Comparison of ENCODE assay signal across 28 cellular contexts in genomic region chr5:5203441-5203840, GRCh38.
"Had no signal": no experiment of that assay in that cellular context is flagged by ENCODE, and none has a peak within 500 bp of the region (broad histone marks: within the 10 kb centered on the region; RNA-seq: fewer than 3 reads in every experiment).

No MANE protein-coding gene starts in this region.

- H3K27me3 Mint-ChIP-seq: stimulated activated memory B cell treated with anti-CD40 and anti-IgM and Interleukin-4, amounts not matched to agents 10 μg/mL and 1 μg/mL and 100 μg/mL, for 72 hours; type B pancreatic cell had no signal

- H3K4me3 Mint-ChIP-seq: mesothelial cell of epicardium; naive thymus-derived CD8-positive, alpha-beta T cell; nephron progenitor cell; stimulated activated memory B cell treated with anti-CD40 and anti-IgM and Interleukin-4, amounts not matched to agents 10 μg/mL and 1 μg/mL and 100 μg/mL, for 72 hours; type B pancreatic cell had no signal

- DNase-seq: dermis blood vessel endothelial cell; effector memory CD4-positive, alpha-beta T cell; gastrocnemius medialis; heart left ventricle; kidney; left cardiac atrium; left lung; mesenchymal stem cell; mucosa of descending colon; naive thymus-derived CD8-positive, alpha-beta T cell; nephron progenitor cell; nucleus accumbens; pancreas; retina; right lobe of liver; stimulated activated CD4-positive, alpha-beta T cell treated with anti-CD3 and anti-CD28 coated beads, Interleukin-4, amount 100 ng/mL, for 4 hours; stimulated activated naive CD8-positive, alpha-beta T cell treated with anti-CD3 and anti-CD28 coated beads, Interleukin-15, Interleukin-2, amounts not matched to agents 100 U/mL and 50 U/mL, for 24 hours; substantia nigra; testis; tibial artery had no signal

- H3K9me3 ChIP-seq: esophagus muscularis mucosa, gastrocnemius medialis, left lung, mucosa of descending colon, pancreas, right lobe of liver, testis, tibial artery had no signal

- H2AFZ ChIP-seq: hepatocyte had no signal

- H3K27me3 ChIP-seq: gastrocnemius medialis, heart left ventricle, hepatocyte, left lung, pancreas, right lobe of liver, testis, tibial artery had no signal

- H3K79me2 ChIP-seq: hepatocyte had no signal

- H3K36me3 ChIP-seq: esophagus muscularis mucosa, gastrocnemius medialis, heart left ventricle, left lung, pancreas, right lobe of liver, tibial artery had no signal

- H3K4me2 ChIP-seq: hepatocyte, smooth muscle cell had no signal

- H3K4me3 ChIP-seq: coronary artery, esophagus muscularis mucosa, gastrocnemius medialis, heart left ventricle, hepatocyte, left lung, mucosa of descending colon, pancreas, right lobe of liver, smooth muscle cell, testis, tibial artery had no signal

- H3K27ac ChIP-seq: coronary artery, esophagus muscularis mucosa, gastrocnemius medialis, heart left ventricle, hepatocyte, left lung, pancreas, right lobe of liver, testis, tibial artery had no signal

- H3K4me1 Mint-ChIP-seq: naive thymus-derived CD8-positive, alpha-beta T cell; stimulated activated memory B cell treated with anti-CD40 and anti-IgM and Interleukin-4, amounts not matched to agents 10 μg/mL and 1 μg/mL and 100 μg/mL, for 72 hours had no signal

- ATAC-seq: gastrocnemius medialis; heart left ventricle; left cardiac atrium; left lung; mucosa of descending colon; naive thymus-derived CD8-positive, alpha-beta T cell; pancreas; right lobe of liver; stimulated activated memory B cell treated with anti-CD40 and anti-IgM and Interleukin-4, amounts not matched to agents 10 μg/mL and 1 μg/mL and 100 μg/mL, for 72 hours; stimulated activated naive CD8-positive, alpha-beta T cell treated with anti-CD3 and anti-CD28 coated beads, Interleukin-15, Interleukin-2, amounts not matched to agents 100 U/mL and 50 U/mL, for 24 hours had no signal

- FAIRE-seq: endothelial cell of umbilical vein, kidney, pancreas had no signal

- H3K36me3 Mint-ChIP-seq: naive thymus-derived CD8-positive, alpha-beta T cell; stimulated activated memory B cell treated with anti-CD40 and anti-IgM and Interleukin-4, amounts not matched to agents 10 μg/mL and 1 μg/mL and 100 μg/mL, for 72 hours; type B pancreatic cell had no signal

- H3K27ac Mint-ChIP-seq: mesothelial cell of epicardium; naive thymus-derived CD8-positive, alpha-beta T cell; nephron progenitor cell; stimulated activated memory B cell treated with anti-CD40 and anti-IgM and Interleukin-4, amounts not matched to agents 10 μg/mL and 1 μg/mL and 100 μg/mL, for 72 hours; type B pancreatic cell had no signal

- H3K4me1 ChIP-seq: esophagus muscularis mucosa, gastrocnemius medialis, heart left ventricle, left lung, pancreas, right lobe of liver, testis, tibial artery had no signal
